ENCODE assay signal across 1 cellular context in the genomic region with DNA sequence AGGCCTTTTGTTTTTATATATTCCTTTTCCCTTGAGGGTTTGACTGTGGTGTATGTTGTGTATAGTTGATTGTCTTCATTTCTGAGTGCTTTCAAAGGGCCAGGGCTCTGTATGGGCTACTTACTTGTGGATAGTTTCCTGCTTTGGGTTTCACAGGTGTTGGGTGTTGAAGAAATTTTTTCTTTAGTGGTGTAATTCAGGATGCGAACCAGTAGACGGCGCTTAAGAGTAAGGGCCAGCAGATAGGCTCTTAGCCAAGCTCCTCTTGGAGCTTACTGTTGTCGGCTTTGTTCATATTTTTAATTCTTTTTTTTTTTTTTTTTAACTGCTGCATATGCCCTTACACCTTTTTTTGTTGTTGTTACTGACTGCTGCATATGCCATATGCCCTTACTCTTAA.
TF ChIP-seq lines count a peak whose summit lies in the region.

No MANE protein-coding gene starts in this region.

TF ChIP-seq in H1, 55 proteins besides CTCF, POLR2A, EP300 and RAD21 (continued from another document):
- TF ChIP-seq, protein P1, sequence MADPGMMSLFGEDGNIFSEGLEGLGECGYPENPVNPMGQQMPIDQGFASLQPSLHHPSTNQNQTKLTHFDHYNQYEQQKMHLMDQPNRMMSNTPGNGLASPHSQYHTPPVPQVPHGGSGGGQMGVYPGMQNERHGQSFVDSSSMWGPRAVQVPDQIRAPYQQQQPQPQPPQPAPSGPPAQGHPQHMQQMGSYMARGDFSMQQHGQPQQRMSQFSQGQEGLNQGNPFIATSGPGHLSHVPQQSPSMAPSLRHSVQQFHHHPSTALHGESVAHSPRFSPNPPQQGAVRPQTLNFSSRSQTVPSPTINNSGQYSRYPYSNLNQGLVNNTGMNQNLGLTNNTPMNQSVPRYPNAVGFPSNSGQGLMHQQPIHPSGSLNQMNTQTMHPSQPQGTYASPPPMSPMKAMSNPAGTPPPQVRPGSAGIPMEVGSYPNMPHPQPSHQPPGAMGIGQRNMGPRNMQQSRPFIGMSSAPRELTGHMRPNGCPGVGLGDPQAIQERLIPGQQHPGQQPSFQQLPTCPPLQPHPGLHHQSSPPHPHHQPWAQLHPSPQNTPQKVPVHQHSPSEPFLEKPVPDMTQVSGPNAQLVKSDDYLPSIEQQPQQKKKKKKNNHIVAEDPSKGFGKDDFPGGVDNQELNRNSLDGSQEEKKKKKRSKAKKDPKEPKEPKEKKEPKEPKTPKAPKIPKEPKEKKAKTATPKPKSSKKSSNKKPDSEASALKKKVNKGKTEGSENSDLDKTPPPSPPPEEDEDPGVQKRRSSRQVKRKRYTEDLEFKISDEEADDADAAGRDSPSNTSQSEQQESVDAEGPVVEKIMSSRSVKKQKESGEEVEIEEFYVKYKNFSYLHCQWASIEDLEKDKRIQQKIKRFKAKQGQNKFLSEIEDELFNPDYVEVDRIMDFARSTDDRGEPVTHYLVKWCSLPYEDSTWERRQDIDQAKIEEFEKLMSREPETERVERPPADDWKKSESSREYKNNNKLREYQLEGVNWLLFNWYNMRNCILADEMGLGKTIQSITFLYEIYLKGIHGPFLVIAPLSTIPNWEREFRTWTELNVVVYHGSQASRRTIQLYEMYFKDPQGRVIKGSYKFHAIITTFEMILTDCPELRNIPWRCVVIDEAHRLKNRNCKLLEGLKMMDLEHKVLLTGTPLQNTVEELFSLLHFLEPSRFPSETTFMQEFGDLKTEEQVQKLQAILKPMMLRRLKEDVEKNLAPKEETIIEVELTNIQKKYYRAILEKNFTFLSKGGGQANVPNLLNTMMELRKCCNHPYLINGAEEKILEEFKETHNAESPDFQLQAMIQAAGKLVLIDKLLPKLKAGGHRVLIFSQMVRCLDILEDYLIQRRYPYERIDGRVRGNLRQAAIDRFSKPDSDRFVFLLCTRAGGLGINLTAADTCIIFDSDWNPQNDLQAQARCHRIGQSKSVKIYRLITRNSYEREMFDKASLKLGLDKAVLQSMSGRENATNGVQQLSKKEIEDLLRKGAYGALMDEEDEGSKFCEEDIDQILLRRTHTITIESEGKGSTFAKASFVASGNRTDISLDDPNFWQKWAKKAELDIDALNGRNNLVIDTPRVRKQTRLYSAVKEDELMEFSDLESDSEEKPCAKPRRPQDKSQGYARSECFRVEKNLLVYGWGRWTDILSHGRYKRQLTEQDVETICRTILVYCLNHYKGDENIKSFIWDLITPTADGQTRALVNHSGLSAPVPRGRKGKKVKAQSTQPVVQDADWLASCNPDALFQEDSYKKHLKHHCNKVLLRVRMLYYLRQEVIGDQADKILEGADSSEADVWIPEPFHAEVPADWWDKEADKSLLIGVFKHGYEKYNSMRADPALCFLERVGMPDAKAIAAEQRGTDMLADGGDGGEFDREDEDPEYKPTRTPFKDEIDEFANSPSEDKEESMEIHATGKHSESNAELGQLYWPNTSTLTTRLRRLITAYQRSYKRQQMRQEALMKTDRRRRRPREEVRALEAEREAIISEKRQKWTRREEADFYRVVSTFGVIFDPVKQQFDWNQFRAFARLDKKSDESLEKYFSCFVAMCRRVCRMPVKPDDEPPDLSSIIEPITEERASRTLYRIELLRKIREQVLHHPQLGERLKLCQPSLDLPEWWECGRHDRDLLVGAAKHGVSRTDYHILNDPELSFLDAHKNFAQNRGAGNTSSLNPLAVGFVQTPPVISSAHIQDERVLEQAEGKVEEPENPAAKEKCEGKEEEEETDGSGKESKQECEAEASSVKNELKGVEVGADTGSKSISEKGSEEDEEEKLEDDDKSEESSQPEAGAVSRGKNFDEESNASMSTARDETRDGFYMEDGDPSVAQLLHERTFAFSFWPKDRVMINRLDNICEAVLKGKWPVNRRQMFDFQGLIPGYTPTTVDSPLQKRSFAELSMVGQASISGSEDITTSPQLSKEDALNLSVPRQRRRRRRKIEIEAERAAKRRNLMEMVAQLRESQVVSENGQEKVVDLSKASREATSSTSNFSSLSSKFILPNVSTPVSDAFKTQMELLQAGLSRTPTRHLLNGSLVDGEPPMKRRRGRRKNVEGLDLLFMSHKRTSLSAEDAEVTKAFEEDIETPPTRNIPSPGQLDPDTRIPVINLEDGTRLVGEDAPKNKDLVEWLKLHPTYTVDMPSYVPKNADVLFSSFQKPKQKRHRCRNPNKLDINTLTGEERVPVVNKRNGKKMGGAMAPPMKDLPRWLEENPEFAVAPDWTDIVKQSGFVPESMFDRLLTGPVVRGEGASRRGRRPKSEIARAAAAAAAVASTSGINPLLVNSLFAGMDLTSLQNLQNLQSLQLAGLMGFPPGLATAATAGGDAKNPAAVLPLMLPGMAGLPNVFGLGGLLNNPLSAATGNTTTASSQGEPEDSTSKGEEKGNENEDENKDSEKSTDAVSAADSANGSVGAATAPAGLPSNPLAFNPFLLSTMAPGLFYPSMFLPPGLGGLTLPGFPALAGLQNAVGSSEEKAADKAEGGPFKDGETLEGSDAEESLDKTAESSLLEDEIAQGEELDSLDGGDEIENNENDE (IDR thresholded peaks at IDR 0.05; ENCODE audit: insufficient replicate concordance, low read length), result no peak
- no peak for TF ChIP-seq CTBP2 (IDR thresholded peaks at IDR 0.05; ENCODE audit: borderline replicate concordance, insufficient read depth, insufficient read length, low read length)
- TF ChIP-seq SP4 (IDR thresholded peaks at IDR 0.05; ENCODE audit: low read length), result no peak
- TF ChIP-seq NANOG (IDR thresholded peaks at IDR 0.05; ENCODE audit: insufficient read depth, low read depth, low read length, poor library complexity, severe bottlenecking), result no peak
- TF ChIP-seq, protein P2, sequence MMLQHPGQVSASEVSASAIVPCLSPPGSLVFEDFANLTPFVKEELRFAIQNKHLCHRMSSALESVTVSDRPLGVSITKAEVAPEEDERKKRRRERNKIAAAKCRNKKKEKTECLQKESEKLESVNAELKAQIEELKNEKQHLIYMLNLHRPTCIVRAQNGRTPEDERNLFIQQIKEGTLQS (IDR thresholded peaks at IDR 0.05; ENCODE audit: insufficient read depth, low read depth, low read length), result no peak
- TF ChIP-seq NRF1 (IDR thresholded peaks at IDR 0.05; ENCODE audit: low read depth, low read length), result no peak
- TF ChIP-seq, protein P3, sequence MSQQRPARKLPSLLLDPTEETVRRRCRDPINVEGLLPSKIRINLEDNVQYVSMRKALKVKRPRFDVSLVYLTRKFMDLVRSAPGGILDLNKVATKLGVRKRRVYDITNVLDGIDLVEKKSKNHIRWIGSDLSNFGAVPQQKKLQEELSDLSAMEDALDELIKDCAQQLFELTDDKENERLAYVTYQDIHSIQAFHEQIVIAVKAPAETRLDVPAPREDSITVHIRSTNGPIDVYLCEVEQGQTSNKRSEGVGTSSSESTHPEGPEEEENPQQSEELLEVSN (IDR thresholded peaks at IDR 0.05), result no peak
- no peak for TF ChIP-seq HDAC2 (IDR thresholded peaks at IDR 0.05; ENCODE audit: borderline replicate concordance in 1 of 2, low read depth in 2 of 2, low read length in 2 of 2)
